In the genomic region with DNA sequence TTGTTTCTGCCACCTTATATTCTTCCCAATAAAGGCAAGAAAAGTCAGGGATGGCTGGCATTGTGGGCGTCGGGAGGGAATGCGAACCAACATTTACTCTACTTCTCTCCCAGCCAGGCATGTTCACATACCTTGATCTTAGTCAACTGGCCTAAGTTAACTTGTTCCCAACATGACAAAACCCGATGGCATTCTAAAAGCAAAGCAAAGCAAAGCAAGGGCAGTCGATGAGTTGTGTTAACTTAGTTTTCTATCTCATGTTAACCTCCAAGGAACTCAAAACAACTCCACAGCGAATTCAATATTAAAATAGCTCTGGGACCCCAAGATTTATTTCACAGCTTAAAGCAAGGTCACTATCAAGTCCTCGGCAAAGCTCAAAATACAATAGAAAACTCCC, we compare ENCODE assay signal across 9 cellular contexts.
DNase-seq lines count a peak whose midpoint lies in the region; ATAC-seq and TF ChIP-seq lines count a peak whose summit lies in the region.
"Had no signal": no experiment of that assay in that cellular context is flagged by ENCODE, and none has a peak within 500 bp of the region (broad histone marks: within the 10 kb centered on the region; RNA-seq: fewer than 3 reads in every experiment).

No MANE protein-coding gene starts in this region.

- H3K27ac ChIP-seq in C4-2B = peak overlapping the region; percentile 93; the same call in 1 of the 2 replicates

- H3K4me3 Mint-ChIP-seq in dendritic cell treated with granulocyte-macrophage colony-stimulating factor and Interleukin-4, amounts not matched to agents 40 ng/mL and 50 ng/mL, for 4 days = peak overlapping the region; percentile 92
- H3K4me3 Mint-ChIP-seq in nephron progenitor cell = peak overlapping the region; percentile 96

- TF ChIP-seq CTCF in C4-2B (conservative IDR thresholded peaks at IDR 0.05) = no peak
- TF ChIP-seq CTCF in Loucy (conservative IDR thresholded peaks at IDR 0.05; ENCODE audit: low read length) = no peak
- TF ChIP-seq CTCF in nephron progenitor cell (IDR thresholded peaks at IDR 0.05) = no peak

- H3K27ac Mint-ChIP-seq in dendritic cell treated with granulocyte-macrophage colony-stimulating factor and Interleukin-4, amounts not matched to agents 40 ng/mL and 50 ng/mL, for 4 days = peak overlapping the region; percentile 91
- H3K27ac Mint-ChIP-seq in nephron progenitor cell = no peak overlapping the region

- H3K4me3 ChIP-seq in Loucy (ENCODE audit: low read length, poor library complexity, severe bottlenecking) = peak overlapping the region; percentile 95

- H3K79me2 ChIP-seq in Loucy (ENCODE audit: insufficient read depth, low read length) = peaks cover 83% of the 10 kb centered on the region

- H3K27me3 ChIP-seq in Loucy (ENCODE audit: insufficient read depth, low read length, poor library complexity, severe bottlenecking) = no peaks in the 10 kb centered on the region

- H4K20me1 ChIP-seq in Loucy (ENCODE audit: insufficient read depth, low read length, poor library complexity, severe bottlenecking) = peaks cover 58% of the 10 kb centered on the region

- peaks cover 3% of the 10 kb centered on the region; the same call in 1 of the 2 replicates for H3F3A ChIP-seq in Loucy (ENCODE audit: low read depth)

- H3K4me2 ChIP-seq in Loucy (ENCODE audit: low read depth, low read length, poor library complexity, severe bottlenecking) = peak overlapping the region; percentile 100

- intact Hi-C loops in dendritic cell treated with granulocyte-macrophage colony-stimulating factor and Interleukin-4, amounts not matched to agents 40 ng/mL and 50 ng/mL, for 4 days (cut with micrococcal nuclease) = loop anchor here (5.0 to 10.0 kb wide), 3 partner anchors 117 to 210 kb away; a partner anchor contains a TSS

- H3K27me3 Mint-ChIP-seq in dendritic cell treated with granulocyte-macrophage colony-stimulating factor and Interleukin-4, amounts not matched to agents 40 ng/mL and 50 ng/mL, for 4 days = no peaks in the 10 kb centered on the region
- peaks cover 14% of the 10 kb centered on the region for H3K27me3 Mint-ChIP-seq in nephron progenitor cell (ENCODE audit: low read depth, poor library complexity)

- peaks cover 39% of the 10 kb centered on the region for H3K4me1 Mint-ChIP-seq in dendritic cell treated with granulocyte-macrophage colony-stimulating factor and Interleukin-4, amounts not matched to agents 40 ng/mL and 50 ng/mL, for 4 days (ENCODE audit: low read depth)
- H3K4me1 Mint-ChIP-seq in nephron progenitor cell = peaks cover 54% of the 10 kb centered on the region

- DNase-seq in nephron progenitor cell = no peak
- DNase-seq in stimulated activated naive CD4-positive, alpha-beta T cell treated with Interleukin-2 at 50 U/mL for 16 hours (lab: John Stamatoyannopoulos, UW) = no peak
- DNase-seq: SHP77 had no signal

- no peaks in the 10 kb centered on the region for H3K36me3 ChIP-seq in Loucy (ENCODE audit: insufficient read depth, low read length)

- H3K9me3 Mint-ChIP-seq in dendritic cell treated with granulocyte-macrophage colony-stimulating factor and Interleukin-4, amounts not matched to agents 40 ng/mL and 50 ng/mL, for 4 days = no peaks in the 10 kb centered on the region
- peaks cover 4% of the 10 kb centered on the region for H3K9me3 Mint-ChIP-seq in nephron progenitor cell

- peaks cover 47% of the 10 kb centered on the region for H3K36me3 Mint-ChIP-seq in dendritic cell treated with granulocyte-macrophage colony-stimulating factor and Interleukin-4, amounts not matched to agents 40 ng/mL and 50 ng/mL, for 4 days (ENCODE audit: low read depth)
- peaks cover 24% of the 10 kb centered on the region for H3K36me3 Mint-ChIP-seq in nephron progenitor cell (ENCODE audit: low read depth)

- ATAC-seq in HG02763 (IDR thresholded peaks at IDR 0.05; ENCODE audit: unreplicated experiment) (no peak), HG02623 (IDR thresholded peaks at IDR 0.05; ENCODE audit: unreplicated experiment) (no peak), HG02759 (IDR thresholded peaks at IDR 0.05; ENCODE audit: unreplicated experiment) (no peak)

- H3K9me2 ChIP-seq in Loucy (replicated peaks; ENCODE audit: low read depth, low read length) = no peaks in the 10 kb centered on the region

- peaks cover 53% of the 10 kb centered on the region for H3K4me1 ChIP-seq in Loucy (ENCODE audit: insufficient read depth, low read length, poor library complexity, severe bottlenecking)

- peak overlapping the region; percentile 77 for H3K9ac ChIP-seq in Loucy (ENCODE audit: low read depth, low read length, poor library complexity, severe bottlenecking)

- no peak overlapping the region for H2AFZ ChIP-seq in Loucy (ENCODE audit: low read length)

- H3K9me3 ChIP-seq in Loucy (ENCODE audit: insufficient read depth, low read depth, low read length) = no peaks in the 10 kb centered on the region
